ENCODE assay signal across 8 cellular contexts in genomic region chr1:8396912-8397406, GRCh38.
DNase-seq lines count a peak whose midpoint lies in the region; TF ChIP-seq lines count a peak whose summit lies in the region.

No MANE protein-coding gene starts in this region.

- H3K27ac ChIP-seq in HUES64 (ENCODE audit: low read depth, low read length): peak overlapping the region; percentile 36; the same call in 1 of the 2 replicates
- H3K27ac ChIP-seq in layer of hippocampus (ENCODE audit: low read depth, low read length): peak overlapping the region; percentile 40
- peak overlapping the region; percentile 46 for H3K27ac ChIP-seq in stomach smooth muscle (ENCODE audit: low read length)

- H3K9me3 ChIP-seq in HUES64 (ENCODE audit: insufficient read depth, low read depth, low read length) (no peaks in the 10 kb centered on the region), stomach smooth muscle (ENCODE audit: control insufficient read depth in 2 of 2, low read length in 2 of 2) (no peaks in the 10 kb centered on the region)

- H3K4me3 ChIP-seq in HUES64 (ENCODE audit: low read length) (no peak overlapping the region), astrocyte of the cerebellum (ENCODE audit: low read depth, low read length) (no peak overlapping the region), stomach smooth muscle (ENCODE audit: low read length in 2 of 2) (peak overlapping the region in 1 of 2 donors; percentile 8)

- no peak overlapping the region; the same call in 1 of the 2 replicates for H3K9ac ChIP-seq in HUES64 (ENCODE audit: low read depth, low read length)
- H3K9ac ChIP-seq in stomach smooth muscle (ENCODE audit: low read length in 2 of 2): no peak overlapping the region

- DNase-seq in activated T-cell treated with anti-CD3 and anti-CD28 coated beads for 48 hours (ENCODE audit: low read depth) (peak; percentile 19), astrocyte of the cerebellum (ENCODE audit: low read depth) (peak; percentile 74), DMS53 (lab: John Stamatoyannopoulos, UW) (no peak), KG1 (lab: John Stamatoyannopoulos, UW) (no peak)
- no peak for DNase-seq in activated T-cell treated with anti-CD3 and anti-CD28 coated beads, Interleukin-2, amount 50 U/mL, for 1 hour

- H3K4me1 ChIP-seq in HUES64 (ENCODE audit: insufficient read depth, low read length) (peaks cover 43% of the 10 kb centered on the region), stomach smooth muscle (ENCODE audit: control insufficient read depth, insufficient read depth, low read length) (peaks cover 40% of the 10 kb centered on the region)

- H3K27me3 ChIP-seq in HUES64 (ENCODE audit: insufficient read depth, low read length) (no peaks in the 10 kb centered on the region), layer of hippocampus (ENCODE audit: control insufficient read depth, insufficient read depth, low read length) (no peaks in the 10 kb centered on the region), stomach smooth muscle (ENCODE audit: control insufficient read depth in 1 of 2, insufficient read depth in 2 of 2, low read length in 2 of 2) (no peaks in the 10 kb centered on the region)

- in situ Hi-C loops in astrocyte of the cerebellum (cut with HindIII; ENCODE audit: low sequenced_read_pairs): no loop called here

- H3K36me3 ChIP-seq in HUES64 (ENCODE audit: insufficient read depth, low read length) (peaks cover 11% of the 10 kb centered on the region), stomach smooth muscle (ENCODE audit: control insufficient read depth in 2 of 2, insufficient read depth in 2 of 2, low read length in 2 of 2) (peaks cover 1 to 2% of the 10 kb centered on the region in 2 donors)

- no peak for TF ChIP-seq CTCF in astrocyte of the cerebellum (IDR thresholded peaks at IDR 0.05; ENCODE audit: low read depth, low read length, missing control alignments)

- 65% methylated on average over 4 of the region's 4 CpGs for WGBS in HUES64

Comparison
In these comparisons a context has a peak if more than half of its experiments do, and no peak if none do; other contexts are left out.
1. DNase-seq: peak in activated T-cell treated with anti-CD3 and anti-CD28 coated beads for 48 hours (single experiment) and astrocyte of the cerebellum (single experiment); none in activated T-cell treated with anti-CD3 and anti-CD28 coated beads, Interleukin-2, amount 50 U/mL, for 1 hour (single experiment), DMS53 (single experiment) and KG1 (single experiment).
2. Peak in every context shown above with its lines, with median percentiles within 50 percentile points of each other: H3K27ac ChIP-seq.